In the genomic region with DNA sequence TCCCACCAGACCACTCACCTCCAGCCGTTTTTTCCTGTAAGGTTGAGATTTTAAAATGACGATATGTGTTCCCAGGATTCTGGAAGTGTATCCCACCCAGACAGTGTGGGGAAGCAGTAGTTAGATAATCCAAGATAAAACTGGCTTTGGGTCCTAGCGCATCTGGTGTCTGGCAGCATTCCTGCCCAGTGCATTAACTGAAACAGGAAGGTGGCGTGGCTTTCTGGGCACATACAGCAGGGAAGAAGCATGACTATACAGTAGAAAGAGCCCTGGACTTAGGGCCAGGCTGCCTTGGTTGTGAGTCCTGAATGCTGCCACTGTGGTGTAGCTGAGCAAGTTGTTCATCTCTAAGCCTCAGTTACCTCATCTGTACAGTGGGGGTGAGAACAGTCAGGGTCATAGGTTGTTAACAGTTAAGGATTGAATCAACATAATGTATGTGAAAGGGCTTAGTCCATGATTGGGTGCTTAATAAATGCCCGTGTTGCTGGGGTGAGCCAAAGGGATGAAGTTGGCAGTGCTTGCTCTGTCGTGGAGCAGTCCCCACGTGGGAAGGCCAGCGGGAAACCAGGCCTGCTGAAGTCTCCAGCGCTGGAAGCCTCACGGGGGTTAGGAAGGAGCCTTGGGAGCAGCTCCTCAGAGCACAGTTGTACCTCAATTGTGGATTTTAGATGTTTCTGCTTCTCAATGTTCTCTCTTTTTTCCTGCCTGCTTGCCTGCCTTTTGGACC, we compare ENCODE assay signal across 14 cellular contexts. TPM values are rescaled to one million over a fixed set of nuclear protein-coding genes. Genes with fewer than 3 reads are reported as not detected.
DNase-seq lines count a peak whose midpoint lies in the region; ATAC-seq and TF ChIP-seq lines count a peak whose summit lies in the region.
"Had no signal": no experiment of that assay in that cellular context is flagged by ENCODE, and none has a peak within 500 bp of the region (broad histone marks: within the 10 kb centered on the region; RNA-seq: fewer than 3 reads in every experiment).

No MANE protein-coding gene starts in this region.

- peaks cover 14% of the 10 kb centered on the region for H3K4me1 ChIP-seq in CD8-positive, alpha-beta T cell (ENCODE audit: insufficient read depth, low read length)
- H3K4me1 ChIP-seq in Panc1 (ENCODE audit: control insufficient read depth, insufficient read depth, low read length) (peaks cover 17% of the 10 kb centered on the region; the same call in 1 of the 2 replicates), trophoblast cell (ENCODE audit: control insufficient read depth in 1 of 2, insufficient read depth in 2 of 2, low read length in 2 of 2) (no peaks in the 10 kb centered on the region)
- H3K4me1 ChIP-seq: SJCRH30 had no signal

- peaks cover 70% of the 10 kb centered on the region for H3K36me3 ChIP-seq in CD8-positive, alpha-beta T cell (ENCODE audit: insufficient read depth, low read length)
- peaks cover 76% of the 10 kb centered on the region for H3K36me3 ChIP-seq in Panc1 (ENCODE audit: control insufficient read depth, insufficient read depth, low read length)
- peaks cover 62 to 85% of the 10 kb centered on the region in 2 experiments for H3K36me3 ChIP-seq in trophoblast cell (ENCODE audit: control insufficient read depth in 1 of 2, insufficient read depth in 2 of 2, low read length in 2 of 2)

- H2BK12ac ChIP-seq in trophoblast cell (ENCODE audit: low read length): no peak overlapping the region

- TF ChIP-seq CTCF in CD8-positive, alpha-beta T cell (IDR thresholded peaks at IDR 0.05): no peak
- no peak for TF ChIP-seq CTCF in Panc1 (IDR thresholded peaks at IDR 0.05)
- TF ChIP-seq CTCF in chondrocyte (IDR thresholded peaks at IDR 0.05): no peak

- no peak overlapping the region for H3K27ac ChIP-seq in CD8-positive, alpha-beta T cell (ENCODE audit: low read depth, low read length)
- H3K27ac ChIP-seq in Panc1 (ENCODE audit: low read length) (peak overlapping the region; percentile 25; the same call in 1 of the 2 replicates), trophoblast cell (ENCODE audit: low read depth, low read length) (no peak overlapping the region)
- H3K27ac ChIP-seq: SJCRH30 had no signal

- no peaks in the 10 kb centered on the region for H3K27me3 Mint-ChIP-seq in CD8-positive, alpha-beta T cell (ENCODE audit: low read depth)
- no peaks in the 10 kb centered on the region for H3K27me3 Mint-ChIP-seq in chondrocyte (ENCODE audit: low read depth)

- BruUV-seq in Panc1 (replicated peaks; lab: Mats Ljungman, UMichigan): no TSS peak

- no peaks in the 10 kb centered on the region for H3K79me1 ChIP-seq in trophoblast cell (ENCODE audit: low read length)

- H3K4me1 Mint-ChIP-seq in CD8-positive, alpha-beta T cell (ENCODE audit: low read depth): peaks cover 50% of the 10 kb centered on the region
- H3K4me1 Mint-ChIP-seq in chondrocyte (ENCODE audit: low read depth): peaks cover 50% of the 10 kb centered on the region

- intact Hi-C loops in CD8-positive, alpha-beta T cell (cut with DNase I, micrococcal nuclease): no loop called here
- intact Hi-C loops in Panc1 (cut with micrococcal nuclease; ENCODE audit: unreplicated experiment): no loop called here

- no peak overlapping the region for H4K12ac ChIP-seq in trophoblast cell (ENCODE audit: low read depth, low read length)

- no peak overlapping the region for H3K18ac ChIP-seq in trophoblast cell (ENCODE audit: low read length)

- H4K8ac ChIP-seq in trophoblast cell (ENCODE audit: low read depth, low read length): no peak overlapping the region

- peak overlapping the region; percentile 22 for H3K4ac ChIP-seq in trophoblast cell (ENCODE audit: low read depth, low read length)

- no peak overlapping the region for H2BK120ac ChIP-seq in trophoblast cell (ENCODE audit: insufficient read depth, low read length, poor library complexity)

- H3K36me3 Mint-ChIP-seq in CD8-positive, alpha-beta T cell: peaks cover 96% of the 10 kb centered on the region
- peaks cover 49% of the 10 kb centered on the region for H3K36me3 Mint-ChIP-seq in chondrocyte (ENCODE audit: low read depth)

- no peak overlapping the region for H3K4me3 ChIP-seq in CD8-positive, alpha-beta T cell (ENCODE audit: low read depth, low read length)
- H3K4me3 ChIP-seq in Panc1 (ENCODE audit: low read depth in 2 of 2, low read length in 2 of 2) (no peak overlapping the region), trophoblast cell (ENCODE audit: low read depth, low read length) (no peak overlapping the region)
- H3K4me3 ChIP-seq: cardiac muscle cell, SJCRH30 had no signal

- WGBS in trophoblast cell (ENCODE audit: extremely low coverage, insufficient coverage, insufficient read length): no CpG with 5 or more reads among the region's 10 CpGs

- no peak for DNase-seq in CD8-positive, alpha-beta T cell
- no peak for DNase-seq in Panc1 (ENCODE audit: low read depth, low spot score)
- DNase-seq in chondrocyte (ENCODE audit: low spot score): no peak
- DNase-seq in trophoblast cell: no peak
- DNase-seq in AML-193 (lab: John Stamatoyannopoulos, UW): no peak
- DNase-seq in central memory CD4-positive, alpha-beta T cell: no peak
- DNase-seq: activated CD4-positive, alpha-beta T cell treated with anti-CD3 and anti-CD28 coated beads, Interleukin-2, amount 50 U/mL, for 48 hours; mammary epithelial cell; NCI-H1417; retina; SJCRH30 had no signal

- peak overlapping the region; percentile 56 for H3K27ac Mint-ChIP-seq in CD8-positive, alpha-beta T cell
- H3K27ac Mint-ChIP-seq in chondrocyte (ENCODE audit: unreplicated experiment): peak overlapping the region; percentile 38

- CTCF ChIA-PET in CD8-positive, alpha-beta T cell (lab: Charles Lee): no interaction called here
- CTCF ChIA-PET in Panc1 (lab: Charles Lee): no interaction called here

- no peak overlapping the region for H3K4me2 ChIP-seq in trophoblast cell (ENCODE audit: low read length)

- no peaks in the 10 kb centered on the region for H3K9me3 Mint-ChIP-seq in CD8-positive, alpha-beta T cell
- no peaks in the 10 kb centered on the region for H3K9me3 Mint-ChIP-seq in chondrocyte (ENCODE audit: low read depth)

- ATAC-seq in CD8-positive, alpha-beta T cell: no peak
- no peak for ATAC-seq in Panc1
- no peak for ATAC-seq in GM21367 (IDR thresholded peaks at IDR 0.05; ENCODE audit: unreplicated experiment)

- H3K9me3 ChIP-seq in CD8-positive, alpha-beta T cell (ENCODE audit: low read length): no peaks in the 10 kb centered on the region
- H3K9me3 ChIP-seq in Panc1 (ENCODE audit: control insufficient read depth, insufficient read depth, low read depth, low read length) (no peaks in the 10 kb centered on the region), trophoblast cell (ENCODE audit: insufficient read depth, low read depth, low read length) (no peaks in the 10 kb centered on the region)
- H3K9me3 ChIP-seq: SJCRH30 had no signal

- H3K23ac ChIP-seq in trophoblast cell (ENCODE audit: low read length): no peak overlapping the region

- peaks cover 3% of the 10 kb centered on the region for H3K79me2 ChIP-seq in trophoblast cell (ENCODE audit: control insufficient read depth, insufficient read depth, low read length, poor library complexity)

- no peaks in the 10 kb centered on the region for H3K27me3 ChIP-seq in CD8-positive, alpha-beta T cell (ENCODE audit: insufficient read depth, low read length)
- H3K27me3 ChIP-seq in Panc1 (ENCODE audit: control insufficient read depth, insufficient read depth, low read length) (no peaks in the 10 kb centered on the region), trophoblast cell (ENCODE audit: insufficient read depth, low read length) (no peaks in the 10 kb centered on the region)
- H3K27me3 ChIP-seq: cardiac muscle cell, SJCRH30 had no signal

- in situ Hi-C loops in Panc1 (cut with HindIII; ENCODE audit: low pct_unique_long_range_greater_than_20kb, low sequenced_read_pairs): no loop called here

- H3K9ac ChIP-seq in trophoblast cell (ENCODE audit: low read length): no peak overlapping the region

- H4K91ac ChIP-seq in trophoblast cell (ENCODE audit: low read depth, low read length): no peak overlapping the region

- no peak overlapping the region for H3K14ac ChIP-seq in trophoblast cell (ENCODE audit: low read length)

- POLR2A ChIA-PET in CD8-positive, alpha-beta T cell (lab: Charles Lee): interaction anchor here (0.6 kb wide), 1 partner anchor 32 kb away, joined by 5 read pairs; no protein-coding TSS in a partner anchor
- POLR2A ChIA-PET in Panc1 (lab: Charles Lee): interaction anchor here (0.5 to 0.6 kb wide), 3 partner anchors 67 to 227 kb away, joined by 3 to 5 read pairs (median 4); no protein-coding TSS in a partner anchor

- no peak overlapping the region for H2AFZ ChIP-seq in trophoblast cell (ENCODE audit: insufficient read depth, low read length, poor library complexity)

- no peak overlapping the region for H2AK5ac ChIP-seq in trophoblast cell (ENCODE audit: low read length)

- no peak overlapping the region for H2BK5ac ChIP-seq in trophoblast cell (ENCODE audit: low read depth, low read length, poor library complexity)

- no peak overlapping the region for H3K4me3 Mint-ChIP-seq in CD8-positive, alpha-beta T cell
- no peak overlapping the region for H3K4me3 Mint-ChIP-seq in chondrocyte (ENCODE audit: unreplicated experiment)

RNA-seq across cellular contexts. Expression of a gene that starts 18.0 kb away (rescaled TPM):
- total RNA-seq in CD8-positive, alpha-beta T cell: 10 to 100 TPM; 39.1 to 39.6 TPM
- 760 TPM for total RNA-seq in Panc1 (2021; ENCODE audit: unreplicated experiment)
- 733 TPM for polyA plus RNA-seq in Panc1 (2012; ENCODE audit: insufficient read length)
- total RNA-seq in chondrocyte: 200 to 243 TPM (median 240 TPM) in 3 replicates
- polyA plus RNA-seq in trophoblast cell (2013): 489 and 493 TPM in 2 replicates

RNA-seq across cellular contexts. Expression of a gene that starts 39.5 kb away (rescaled TPM):
- total RNA-seq in CD8-positive, alpha-beta T cell: under 1 TPM; 0.16 to 0.56 TPM
- total RNA-seq in Panc1 (2021; ENCODE audit: unreplicated experiment) (0.13 TPM), chondrocyte (2.4 to 2.7 TPM (median 2.4 TPM) in 3 replicates)
- not detected for polyA plus RNA-seq in Panc1 (2012; ENCODE audit: insufficient read length)
- polyA plus RNA-seq in trophoblast cell (2013): 0.23 and 0.33 TPM in 2 replicates
- total RNA-seq: HT1080, mammary epithelial cell had no signal
- polyA plus RNA-seq: cardiac muscle cell, mammary epithelial cell had no signal

RNA-seq across cellular contexts. Expression of a gene that starts 49.6 kb away (rescaled TPM):
- total RNA-seq in CD8-positive, alpha-beta T cell: 10 to 100 TPM; 17.3 to 17.4 TPM
- total RNA-seq in Panc1 (2021; ENCODE audit: unreplicated experiment): 107 TPM
- polyA plus RNA-seq in Panc1 (2012; ENCODE audit: insufficient read length): 67.0 TPM
- total RNA-seq in chondrocyte: 16.2 to 17.8 TPM (median 16.9 TPM) in 3 replicates
- 38.9 and 42.9 TPM in 2 replicates for polyA plus RNA-seq in trophoblast cell (2013)
